ENCODE assay signal across 1 cellular context in genomic region chr7:102806613-102807012, GRCh38.
TF ChIP-seq lines count a peak whose summit lies in the region.

No MANE protein-coding gene starts in this region.

TF ChIP-seq in IMR-90, 13 proteins besides CTCF, POLR2A, EP300 and RAD21 (continued from another document):
- TF ChIP-seq MXI1 (IDR thresholded peaks at IDR 0.05; ENCODE audit: borderline replicate concordance, low read depth, low read length) (no peak), BHLHE40 (IDR thresholded peaks at IDR 0.05; ENCODE audit: low read depth, low read length) (no peak), CEBPB (IDR thresholded peaks at IDR 0.05; ENCODE audit: low read depth, low read length) (no peak), RCOR1 (IDR thresholded peaks at IDR 0.05; ENCODE audit: insufficient replicate concordance, low read length) (no peak), MAFK (IDR thresholded peaks at IDR 0.05; ENCODE audit: low read depth, low read length) (no peak)
TF ChIP-seq in IMR-90: peak in this region for 0.
